In the genomic region with DNA sequence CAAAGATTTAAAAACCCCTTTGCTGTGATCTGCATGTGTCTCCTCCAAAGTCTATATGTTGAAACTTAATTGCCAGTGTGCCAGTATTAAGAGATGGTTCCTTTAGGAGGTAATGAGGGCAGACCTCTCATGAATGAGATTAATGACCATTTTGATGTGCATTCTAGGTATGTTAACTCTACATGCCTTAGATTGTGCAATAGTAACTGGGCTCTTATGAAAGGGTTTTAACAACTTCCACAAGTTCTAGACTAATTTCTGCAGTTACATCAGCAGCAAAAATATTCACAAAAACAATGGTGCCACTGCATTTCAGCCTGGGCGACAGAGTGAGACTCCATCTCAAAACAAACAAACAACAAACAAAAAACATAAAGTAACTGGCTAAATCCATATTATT, we compare ENCODE assay signal across 18 cellular contexts. TPM values are rescaled to one million over a fixed set of nuclear protein-coding genes. Genes with fewer than 3 reads are reported as not detected.
DNase-seq lines count a peak whose midpoint lies in the region; TF ChIP-seq lines count a peak whose summit lies in the region.
"Had no signal": no experiment of that assay in that cellular context is flagged by ENCODE, and none has a peak within 500 bp of the region (broad histone marks: within the 10 kb centered on the region; RNA-seq: fewer than 3 reads in every experiment).

No MANE protein-coding gene starts in this region.

- H2AFZ ChIP-seq in neuronal stem cell (ENCODE audit: low read length) = no peak overlapping the region

- H3K4ac ChIP-seq in neuronal stem cell (ENCODE audit: low read length) = no peak overlapping the region

- H3K4me3 ChIP-seq in fibroblast of villous mesenchyme (ENCODE audit: low read depth, low read length) = no peak overlapping the region
- H3K4me3 ChIP-seq in neuronal stem cell (ENCODE audit: low read length in 2 of 2) = no peak overlapping the region
- H3K4me3 ChIP-seq: HAP-1 had no signal

- no peak overlapping the region for H4K8ac ChIP-seq in neuronal stem cell (ENCODE audit: low read depth, low read length)

- H2BK12ac ChIP-seq in neuronal stem cell (ENCODE audit: low read length) = no peak overlapping the region

- no peak overlapping the region for H3K27ac ChIP-seq in neuronal stem cell (replicated peaks; ENCODE audit: low read length)

- H2BK5ac ChIP-seq in neuronal stem cell (ENCODE audit: low read length) = no peak overlapping the region

- no peak overlapping the region for H3K4me3 Mint-ChIP-seq in activated T-helper 2 cell treated with anti-CD3 and anti-CD28 coated beads, Interferon-gamma antibody, Interleukin-2, Interleukin-4, amounts not matched to agents 10 μg/mL and 5 μg/mL and 100 μg/mL, durations not matched to agents 14 hours and 24 hours and 36 hours (ENCODE audit: low read depth)
- H3K4me3 Mint-ChIP-seq: CD4-positive, CD25-positive, alpha-beta regulatory T cell; IgD-negative memory B cell had no signal

- H3K27ac Mint-ChIP-seq in activated T-helper 2 cell treated with anti-CD3 and anti-CD28 coated beads, Interferon-gamma antibody, Interleukin-2, Interleukin-4, amounts not matched to agents 10 μg/mL and 5 μg/mL and 100 μg/mL, durations not matched to agents 14 hours and 24 hours and 36 hours = no peak overlapping the region
- H3K27ac Mint-ChIP-seq: CD4-positive, CD25-positive, alpha-beta regulatory T cell; IgD-negative memory B cell had no signal

- no peak overlapping the region for H3K4me2 ChIP-seq in neuronal stem cell (ENCODE audit: insufficient read depth, low read length, poor library complexity, severe bottlenecking)

- TF ChIP-seq CTCF in fibroblast of villous mesenchyme (IDR thresholded peaks at IDR 0.05; ENCODE audit: insufficient read depth, low read depth, low read length) = no peak

- H3K27me3 ChIP-seq in neuronal stem cell (ENCODE audit: control insufficient read depth in 3 of 3, insufficient read depth in 3 of 3, low read depth in 1 of 3, low read length in 3 of 3) = no peaks in the 10 kb centered on the region

- no peak overlapping the region for H3K9ac ChIP-seq in neuronal stem cell (ENCODE audit: low read depth, low read length, poor library complexity)

- no peak overlapping the region for H3K14ac ChIP-seq in neuronal stem cell (ENCODE audit: low read length)

- no peak overlapping the region for H3K18ac ChIP-seq in neuronal stem cell (ENCODE audit: low read length)

- H3K79me1 ChIP-seq in neuronal stem cell (ENCODE audit: low read depth, low read length) = no peaks in the 10 kb centered on the region

- H3K4me1 ChIP-seq in neuronal stem cell (ENCODE audit: control insufficient read depth in 2 of 2, insufficient read depth in 1 of 2, low read depth in 1 of 2, low read length in 2 of 2) = no peaks in the 10 kb centered on the region
- H3K4me1 ChIP-seq: HAP-1 had no signal

- no peaks in the 10 kb centered on the region for H3K36me3 Mint-ChIP-seq in activated T-helper 2 cell treated with anti-CD3 and anti-CD28 coated beads, Interferon-gamma antibody, Interleukin-2, Interleukin-4, amounts not matched to agents 10 μg/mL and 5 μg/mL and 100 μg/mL, durations not matched to agents 14 hours and 24 hours and 36 hours (ENCODE audit: low read depth)
- H3K36me3 Mint-ChIP-seq: CD4-positive, CD25-positive, alpha-beta regulatory T cell had no signal

- no peak overlapping the region for H2AK5ac ChIP-seq in neuronal stem cell (ENCODE audit: low read depth, low read length)

- DNase-seq in EH (ENCODE audit: low read depth) (peak; percentile 26), amniotic epithelial cell (ENCODE audit: low read depth) (peak; percentile 55), fibroblast of villous mesenchyme (ENCODE audit: low read depth) (peak; percentile 11), GM19238 (ENCODE audit: insufficient read length, low spot score) (no peak), neuronal stem cell (ENCODE audit: low spot score) (no peak)
- no peak for DNase-seq in activated T-helper 2 cell treated with anti-CD3 and anti-CD28 coated beads, Interferon-gamma antibody, Interleukin-2, Interleukin-4, amounts not matched to agents 10 μg/mL and 5 μg/mL and 100 μg/mL, durations not matched to agents 14 hours and 24 hours and 36 hours (ENCODE audit: low spot score)
- DNase-seq: ACHN; CD4-positive, CD25-positive, alpha-beta regulatory T cell; DMS53; MV-4-11; NCI-H1417; NCI-H1930; NCI-H446 treated with DMSO at 0.1 percent for 48 hours; NK-92 treated with Interleukin-12 subunit alpha and Interleukin-12 subunit beta, amount 100 ng/mL, for 24 hours; SHP77 had no signal

- H3K4me1 Mint-ChIP-seq in activated T-helper 2 cell treated with anti-CD3 and anti-CD28 coated beads, Interferon-gamma antibody, Interleukin-2, Interleukin-4, amounts not matched to agents 10 μg/mL and 5 μg/mL and 100 μg/mL, durations not matched to agents 14 hours and 24 hours and 36 hours (ENCODE audit: low read depth) = no peaks in the 10 kb centered on the region
- H3K4me1 Mint-ChIP-seq: CD4-positive, CD25-positive, alpha-beta regulatory T cell; IgD-negative memory B cell had no signal

- H3K27me3 Mint-ChIP-seq in activated T-helper 2 cell treated with anti-CD3 and anti-CD28 coated beads, Interferon-gamma antibody, Interleukin-2, Interleukin-4, amounts not matched to agents 10 μg/mL and 5 μg/mL and 100 μg/mL, durations not matched to agents 14 hours and 24 hours and 36 hours (ENCODE audit: low read depth) = peaks cover 3% of the 10 kb centered on the region
- H3K27me3 Mint-ChIP-seq: IgD-negative memory B cell had no signal

- no peaks in the 10 kb centered on the region for H3K36me3 ChIP-seq in neuronal stem cell (replicated peaks in 1 of 2; ENCODE audit: control insufficient read depth in 2 of 2, insufficient read depth in 2 of 2, low read length in 2 of 2)
- H3K36me3 ChIP-seq: HAP-1 had no signal

- WGBS in neuronal stem cell (ENCODE audit: extremely low coverage in 2 of 2, insufficient read length in 2 of 2, insufficient replicate concordance in 1 of 2), 2 donors = no CpG with 5 or more reads among the region's 1 CpG

- intact Hi-C loops in activated T-helper 2 cell treated with anti-CD3 and anti-CD28 coated beads, Interferon-gamma antibody, Interleukin-2, Interleukin-4, amounts not matched to agents 10 μg/mL and 5 μg/mL and 100 μg/mL, durations not matched to agents 14 hours and 24 hours and 36 hours (cut with micrococcal nuclease) = no loop called here

- no peaks in the 10 kb centered on the region for H3K9me3 Mint-ChIP-seq in activated T-helper 2 cell treated with anti-CD3 and anti-CD28 coated beads, Interferon-gamma antibody, Interleukin-2, Interleukin-4, amounts not matched to agents 10 μg/mL and 5 μg/mL and 100 μg/mL, durations not matched to agents 14 hours and 24 hours and 36 hours
- H3K9me3 Mint-ChIP-seq: CD4-positive, CD25-positive, alpha-beta regulatory T cell; IgD-negative memory B cell had no signal

- no peak overlapping the region for H2BK15ac ChIP-seq in neuronal stem cell (ENCODE audit: low read length)

- H3K23ac ChIP-seq in neuronal stem cell (ENCODE audit: low read depth, low read length, poor library complexity) = no peak overlapping the region

- no peak overlapping the region for H4K91ac ChIP-seq in neuronal stem cell (ENCODE audit: low read depth, low read length, poor library complexity)

- no peaks in the 10 kb centered on the region for H3K9me3 ChIP-seq in neuronal stem cell (replicated peaks in 1 of 2; ENCODE audit: control insufficient read depth in 2 of 2, insufficient read depth in 1 of 2, low read depth in 1 of 2, low read length in 2 of 2)
- H3K9me3 ChIP-seq: HAP-1 had no signal

- H2BK120ac ChIP-seq in neuronal stem cell (ENCODE audit: low read depth, low read length) = no peak overlapping the region

RNA-seq across cellular contexts. Expression of a gene that starts 3.8 kb away (rescaled TPM):
- total RNA-seq in fibroblast of villous mesenchyme = 0.86 and 0.97 TPM in 2 replicates
- total RNA-seq in activated T-helper 2 cell treated with anti-CD3 and anti-CD28 coated beads, Interferon-gamma antibody, Interleukin-2, Interleukin-4, amounts not matched to agents 10 μg/mL and 5 μg/mL and 100 μg/mL, durations not matched to agents 14 hours and 24 hours and 36 hours = not detected in 2 replicates
- polyA plus RNA-seq in neuronal stem cell (2013, experiment 1 of 2) = 0.14 TPM
- 0.36 TPM for polyA plus RNA-seq in neuronal stem cell (2013, experiment 2 of 2)
- total RNA-seq: CD4-positive, CD25-positive, alpha-beta regulatory T cell had no signal
- polyA plus RNA-seq: CD4-positive, CD25-positive, alpha-beta regulatory T cell; IgD-negative memory B cell had no signal

RNA-seq across cellular contexts. Expression of a gene that starts 19.3 kb away (rescaled TPM):
- total RNA-seq in fibroblast of villous mesenchyme = 2.3 and 3.5 TPM in 2 replicates
- 1.6 and 1.7 TPM in 2 replicates for total RNA-seq in activated T-helper 2 cell treated with anti-CD3 and anti-CD28 coated beads, Interferon-gamma antibody, Interleukin-2, Interleukin-4, amounts not matched to agents 10 μg/mL and 5 μg/mL and 100 μg/mL, durations not matched to agents 14 hours and 24 hours and 36 hours
- 8.5 TPM for polyA plus RNA-seq in neuronal stem cell (2013, experiment 1 of 2)
- 8.3 TPM for polyA plus RNA-seq in neuronal stem cell (2013, experiment 2 of 2)

RNA-seq across cellular contexts. Expression of a gene that starts 20.0 kb away (rescaled TPM):
- total RNA-seq in fibroblast of villous mesenchyme = not detected in 2 replicates
- total RNA-seq in activated T-helper 2 cell treated with anti-CD3 and anti-CD28 coated beads, Interferon-gamma antibody, Interleukin-2, Interleukin-4, amounts not matched to agents 10 μg/mL and 5 μg/mL and 100 μg/mL, durations not matched to agents 14 hours and 24 hours and 36 hours = not detected in 2 replicates
- polyA plus RNA-seq in neuronal stem cell (2013, experiment 1 of 2) = not detected
- polyA plus RNA-seq in neuronal stem cell (2013, experiment 2 of 2) = not detected
- total RNA-seq: CD4-positive, CD25-positive, alpha-beta regulatory T cell; OCI-LY7 had no signal
- polyA plus RNA-seq: IgD-negative memory B cell had no signal

RNA-seq across cellular contexts. Expression of a gene that starts 22.9 kb away (rescaled TPM):
- 0.32 and 0.43 TPM in 2 replicates for total RNA-seq in fibroblast of villous mesenchyme
- not detected in 2 replicates for total RNA-seq in activated T-helper 2 cell treated with anti-CD3 and anti-CD28 coated beads, Interferon-gamma antibody, Interleukin-2, Interleukin-4, amounts not matched to agents 10 μg/mL and 5 μg/mL and 100 μg/mL, durations not matched to agents 14 hours and 24 hours and 36 hours
- not detected for polyA plus RNA-seq in neuronal stem cell (2013, experiment 1 of 2)
- not detected for polyA plus RNA-seq in neuronal stem cell (2013, experiment 2 of 2)
- total RNA-seq: CD4-positive, CD25-positive, alpha-beta regulatory T cell; OCI-LY7 had no signal
- polyA plus RNA-seq: CD4-positive, CD25-positive, alpha-beta regulatory T cell; IgD-negative memory B cell had no signal

RNA-seq across cellular contexts. Expression of a gene that starts 27.6 kb away (rescaled TPM):
- total RNA-seq in fibroblast of villous mesenchyme = 0.32 TPM in 1 of 2 replicates, not detected in the other
- not detected in 2 replicates for total RNA-seq in activated T-helper 2 cell treated with anti-CD3 and anti-CD28 coated beads, Interferon-gamma antibody, Interleukin-2, Interleukin-4, amounts not matched to agents 10 μg/mL and 5 μg/mL and 100 μg/mL, durations not matched to agents 14 hours and 24 hours and 36 hours
- polyA plus RNA-seq in neuronal stem cell (2013, experiment 1 of 2) = not detected
- polyA plus RNA-seq in neuronal stem cell (2013, experiment 2 of 2) = not detected
- total RNA-seq: CD4-positive, CD25-positive, alpha-beta regulatory T cell; OCI-LY7 had no signal
- polyA plus RNA-seq: CD4-positive, CD25-positive, alpha-beta regulatory T cell; IgD-negative memory B cell had no signal

Comparison
In these comparisons a context has a peak if more than half of its experiments do, and no peak if none do; other contexts are left out.
1. DNase-seq: peak in EH (single experiment), amniotic epithelial cell (single experiment) and fibroblast of villous mesenchyme (single experiment); none in GM19238 (single experiment), activated T-helper 2 cell treated with anti-CD3 and anti-CD28 coated beads, Interferon-gamma antibody, Interleukin-2, Interleukin-4, amounts not matched to agents 10 μg/mL and 5 μg/mL and 100 μg/mL, durations not matched to agents 14 hours and 24 hours and 36 hours (single experiment) and neuronal stem cell (single experiment).